ENCODE assay signal across 1 cellular context in the genomic region with DNA sequence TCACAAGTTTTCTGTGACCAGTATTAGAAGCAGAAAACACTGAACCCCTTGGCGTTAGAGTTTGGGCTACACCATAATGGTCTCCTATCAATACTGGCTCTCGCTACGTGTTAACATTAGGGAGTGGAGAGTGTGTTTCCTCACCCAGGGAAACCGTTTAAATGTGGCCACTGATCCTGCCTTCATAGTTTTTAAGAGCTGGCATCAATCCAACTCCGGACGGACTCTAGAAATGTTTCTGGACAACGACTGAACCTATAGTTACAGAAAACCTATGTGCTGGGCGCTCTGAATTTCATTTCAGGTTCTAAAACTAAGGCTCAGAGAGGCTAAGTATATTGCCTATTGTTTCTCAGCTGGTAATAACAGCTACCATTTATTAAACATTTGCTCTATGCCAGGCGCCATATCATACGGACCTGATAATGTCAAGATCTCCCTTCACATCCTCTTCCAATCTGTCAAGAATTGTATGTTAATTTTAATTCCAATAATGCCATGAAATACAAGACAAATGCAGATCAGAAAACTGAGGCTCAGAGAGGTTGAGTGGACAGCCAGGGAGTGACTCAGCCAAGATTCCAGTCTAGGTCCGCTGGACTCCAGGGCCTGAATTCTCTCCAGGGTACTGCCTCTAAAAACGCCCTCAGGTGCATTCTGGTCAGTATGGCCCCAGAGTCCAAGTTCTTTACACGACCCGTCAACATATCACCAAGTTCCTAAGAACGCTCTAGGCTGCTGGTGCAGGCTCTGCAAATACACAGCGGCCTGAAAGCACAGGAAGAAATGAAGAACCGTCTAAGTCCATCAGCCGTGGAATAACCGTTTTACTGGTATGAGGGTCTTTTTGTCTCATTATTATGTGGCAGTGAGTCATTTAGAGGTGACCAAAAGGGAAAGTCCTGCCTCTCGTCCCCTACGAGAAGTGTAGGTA.
TF ChIP-seq lines count a peak whose summit lies in the region.

No MANE protein-coding gene starts in this region.

TF ChIP-seq in K562, 482 proteins besides CTCF, POLR2A, EP300 and RAD21 (continued from another document and continues in another):
- TF ChIP-seq BRD9 (IDR thresholded peaks at IDR 0.05; ENCODE audit: low read depth, partially characterized antibody) (peak; percentile 100), NBN (IDR thresholded peaks at IDR 0.05; ENCODE audit: low read depth) (0 out of 2 replicates have a peak, but pooled peaks have one; percentile 40), FOXK1 (CRISPR knock-in tag; IDR thresholded peaks at IDR 0.05; ENCODE audit: borderline replicate concordance) (no peak), U2AF2 (optimal IDR thresholded peaks at IDR 0.05; ENCODE audit: low read depth, low read length) (no peak), HDAC1 (IDR thresholded peaks at IDR 0.05) (0 out of 4 replicates have a peak, but pooled peaks of 1 of the 2 experiments have one; percentile 29), BRD4 (IDR thresholded peaks at IDR 0.05) (no peak), NFIC (IDR thresholded peaks at IDR 0.05) (peak; percentile 96), ZNF24 (IDR thresholded peaks at IDR 0.05) (peak; percentile 57; the same call in 1 of the 2 replicates), RBM25 (IDR thresholded peaks at IDR 0.05; ENCODE audit: low read depth, low read length, severe bottlenecking) (peak; percentile 58), RFX1 (IDR thresholded peaks at IDR 0.05) (0 out of 2 replicates have a peak, but pooled peaks have one; percentile 19), FOXM1 (IDR thresholded peaks at IDR 0.05; ENCODE audit: low read depth) (peak; percentile 60; the same call in 1 of the 2 replicates), FOXM1 (CRISPR knock-in tag; IDR thresholded peaks at IDR 0.05; ENCODE audit: low read depth) (no peak), RNF2 (IDR thresholded peaks at IDR 0.05) (no peak), DPF2 (IDR thresholded peaks at IDR 0.05) (peak; percentile 51), MAFG (tag; conservative IDR thresholded peaks at IDR 0.05) (no peak; the same call in 1 of the 2 replicates), SMARCA5 (IDR thresholded peaks at IDR 0.05) (peak; percentile 77; the same call in 1 of the 2 replicates), ZNF707 (CRISPR knock-in tag; conservative IDR thresholded peaks at IDR 0.05) (no peak), ZSCAN29 (IDR thresholded peaks at IDR 0.05) (no peak), KDM1A (IDR thresholded peaks at IDR 0.05) (0 out of 4 replicates have a peak, but pooled peaks of 1 of the 2 experiments have one; percentile 18), RCOR1 (IDR thresholded peaks at IDR 0.05; ENCODE audit: borderline replicate concordance in 1 of 2, low read depth in 2 of 2, low read length in 2 of 2) (peak in 1 of 2 experiments; percentile 33; a peak in 1 of 4 replicates), NCOA1 (IDR thresholded peaks at IDR 0.05; ENCODE audit: low read depth) (0 out of 2 replicates have a peak, but pooled peaks have one; percentile 20), JUNB (CRISPR knock-in tag; conservative IDR thresholded peaks at IDR 0.05) (no peak), FOXA3 (CRISPR knock-in tag; conservative IDR thresholded peaks at IDR 0.05 in 1 of 2, IDR thresholded peaks at IDR 0.05 in 1 of 2) (0 out of 4 replicates have a peak, but pooled peaks of 1 of the 2 experiments have one; percentile 28), ZNF316 (IDR thresholded peaks at IDR 0.05) (0 out of 2 replicates have a peak, but pooled peaks have one; percentile 6), PTTG1 (tag; IDR thresholded peaks at IDR 0.05; ENCODE audit: low read depth) (0 out of 2 replicates have a peak, but pooled peaks have one; percentile 14), ZNF384 (IDR thresholded peaks at IDR 0.05; ENCODE audit: low read depth, low read length) (no peak), SMARCA4 (IDR thresholded peaks at IDR 0.05) (peak; percentile 39; the same call in 1 of the 2 replicates), HDGF (IDR thresholded peaks at IDR 0.05) (0 out of 2 replicates have a peak, but pooled peaks have one; percentile 29), ARID1B (IDR thresholded peaks at IDR 0.05) (0 out of 2 replicates have a peak, but pooled peaks have one; percentile 24), BCOR (IDR thresholded peaks at IDR 0.05) (peak; percentile 81; the same call in 1 of the 2 replicates), THRAP3 (IDR thresholded peaks at IDR 0.05; ENCODE audit: borderline replicate concordance) (no peak), NFRKB (IDR thresholded peaks at IDR 0.05; ENCODE audit: low read depth) (peak; percentile 25), ZNF561 (CRISPR knock-in tag; conservative IDR thresholded peaks at IDR 0.05) (no peak), BRCA1 (IDR thresholded peaks at IDR 0.05) (no peak), BRCA1 (CRISPR knock-in tag; IDR thresholded peaks at IDR 0.05) (no peak), ZNF583 (CRISPR knock-in tag; IDR thresholded peaks at IDR 0.05) (no peak)
- TF ChIP-seq, protein P1, sequence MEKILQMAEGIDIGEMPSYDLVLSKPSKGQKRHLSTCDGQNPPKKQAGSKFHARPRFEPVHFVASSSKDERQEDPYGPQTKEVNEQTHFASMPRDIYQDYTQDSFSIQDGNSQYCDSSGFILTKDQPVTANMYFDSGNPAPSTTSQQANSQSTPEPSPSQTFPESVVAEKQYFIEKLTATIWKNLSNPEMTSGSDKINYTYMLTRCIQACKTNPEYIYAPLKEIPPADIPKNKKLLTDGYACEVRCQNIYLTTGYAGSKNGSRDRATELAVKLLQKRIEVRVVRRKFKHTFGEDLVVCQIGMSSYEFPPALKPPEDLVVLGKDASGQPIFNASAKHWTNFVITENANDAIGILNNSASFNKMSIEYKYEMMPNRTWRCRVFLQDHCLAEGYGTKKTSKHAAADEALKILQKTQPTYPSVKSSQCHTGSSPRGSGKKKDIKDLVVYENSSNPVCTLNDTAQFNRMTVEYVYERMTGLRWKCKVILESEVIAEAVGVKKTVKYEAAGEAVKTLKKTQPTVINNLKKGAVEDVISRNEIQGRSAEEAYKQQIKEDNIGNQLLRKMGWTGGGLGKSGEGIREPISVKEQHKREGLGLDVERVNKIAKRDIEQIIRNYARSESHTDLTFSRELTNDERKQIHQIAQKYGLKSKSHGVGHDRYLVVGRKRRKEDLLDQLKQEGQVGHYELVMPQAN (IDR thresholded peaks at IDR 0.05; ENCODE audit: borderline replicate concordance), result 0 out of 2 replicates have a peak, but pooled peaks have one; percentile 33
- TF ChIP-seq, protein P2, sequence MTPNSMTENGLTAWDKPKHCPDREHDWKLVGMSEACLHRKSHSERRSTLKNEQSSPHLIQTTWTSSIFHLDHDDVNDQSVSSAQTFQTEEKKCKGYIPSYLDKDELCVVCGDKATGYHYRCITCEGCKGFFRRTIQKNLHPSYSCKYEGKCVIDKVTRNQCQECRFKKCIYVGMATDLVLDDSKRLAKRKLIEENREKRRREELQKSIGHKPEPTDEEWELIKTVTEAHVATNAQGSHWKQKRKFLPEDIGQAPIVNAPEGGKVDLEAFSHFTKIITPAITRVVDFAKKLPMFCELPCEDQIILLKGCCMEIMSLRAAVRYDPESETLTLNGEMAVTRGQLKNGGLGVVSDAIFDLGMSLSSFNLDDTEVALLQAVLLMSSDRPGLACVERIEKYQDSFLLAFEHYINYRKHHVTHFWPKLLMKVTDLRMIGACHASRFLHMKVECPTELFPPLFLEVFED (CRISPR knock-in tag; conservative IDR thresholded peaks at IDR 0.05), result no peak
- TF ChIP-seq, protein P3, sequence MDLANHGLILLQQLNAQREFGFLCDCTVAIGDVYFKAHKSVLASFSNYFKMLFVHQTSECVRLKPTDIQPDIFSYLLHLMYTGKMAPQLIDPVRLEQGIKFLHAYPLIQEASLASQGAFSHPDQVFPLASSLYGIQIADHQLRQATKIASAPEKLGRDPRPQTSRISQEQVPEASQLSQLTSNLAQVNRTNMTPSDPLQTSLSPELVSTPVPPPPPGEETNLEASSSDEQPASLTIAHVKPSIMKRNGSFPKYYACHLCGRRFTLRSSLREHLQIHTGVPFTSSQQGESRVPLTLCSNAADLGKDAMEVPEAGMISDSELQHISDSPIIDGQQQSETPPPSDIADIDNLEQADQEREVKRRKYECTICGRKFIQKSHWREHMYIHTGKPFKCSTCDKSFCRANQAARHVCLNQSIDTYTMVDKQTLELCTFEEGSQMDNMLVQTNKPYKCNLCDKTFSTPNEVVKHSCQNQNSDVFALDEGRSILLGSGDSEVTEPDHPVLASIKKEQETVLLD (IDR thresholded peaks at IDR 0.05), result 0 out of 2 replicates have a peak, but pooled peaks have one; percentile 24
- TF ChIP-seq, protein P4, sequence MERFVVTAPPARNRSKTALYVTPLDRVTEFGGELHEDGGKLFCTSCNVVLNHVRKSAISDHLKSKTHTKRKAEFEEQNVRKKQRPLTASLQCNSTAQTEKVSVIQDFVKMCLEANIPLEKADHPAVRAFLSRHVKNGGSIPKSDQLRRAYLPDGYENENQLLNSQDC (CRISPR knock-in tag; IDR thresholded peaks at IDR 0.05), result no peak
- TF ChIP-seq, protein P5, sequence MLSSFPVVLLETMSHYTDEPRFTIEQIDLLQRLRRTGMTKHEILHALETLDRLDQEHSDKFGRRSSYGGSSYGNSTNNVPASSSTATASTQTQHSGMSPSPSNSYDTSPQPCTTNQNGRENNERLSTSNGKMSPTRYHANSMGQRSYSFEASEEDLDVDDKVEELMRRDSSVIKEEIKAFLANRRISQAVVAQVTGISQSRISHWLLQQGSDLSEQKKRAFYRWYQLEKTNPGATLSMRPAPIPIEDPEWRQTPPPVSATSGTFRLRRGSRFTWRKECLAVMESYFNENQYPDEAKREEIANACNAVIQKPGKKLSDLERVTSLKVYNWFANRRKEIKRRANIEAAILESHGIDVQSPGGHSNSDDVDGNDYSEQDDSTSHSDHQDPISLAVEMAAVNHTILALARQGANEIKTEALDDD (IDR thresholded peaks at IDR 0.05), result no peak
- TF ChIP-seq, protein P6, sequence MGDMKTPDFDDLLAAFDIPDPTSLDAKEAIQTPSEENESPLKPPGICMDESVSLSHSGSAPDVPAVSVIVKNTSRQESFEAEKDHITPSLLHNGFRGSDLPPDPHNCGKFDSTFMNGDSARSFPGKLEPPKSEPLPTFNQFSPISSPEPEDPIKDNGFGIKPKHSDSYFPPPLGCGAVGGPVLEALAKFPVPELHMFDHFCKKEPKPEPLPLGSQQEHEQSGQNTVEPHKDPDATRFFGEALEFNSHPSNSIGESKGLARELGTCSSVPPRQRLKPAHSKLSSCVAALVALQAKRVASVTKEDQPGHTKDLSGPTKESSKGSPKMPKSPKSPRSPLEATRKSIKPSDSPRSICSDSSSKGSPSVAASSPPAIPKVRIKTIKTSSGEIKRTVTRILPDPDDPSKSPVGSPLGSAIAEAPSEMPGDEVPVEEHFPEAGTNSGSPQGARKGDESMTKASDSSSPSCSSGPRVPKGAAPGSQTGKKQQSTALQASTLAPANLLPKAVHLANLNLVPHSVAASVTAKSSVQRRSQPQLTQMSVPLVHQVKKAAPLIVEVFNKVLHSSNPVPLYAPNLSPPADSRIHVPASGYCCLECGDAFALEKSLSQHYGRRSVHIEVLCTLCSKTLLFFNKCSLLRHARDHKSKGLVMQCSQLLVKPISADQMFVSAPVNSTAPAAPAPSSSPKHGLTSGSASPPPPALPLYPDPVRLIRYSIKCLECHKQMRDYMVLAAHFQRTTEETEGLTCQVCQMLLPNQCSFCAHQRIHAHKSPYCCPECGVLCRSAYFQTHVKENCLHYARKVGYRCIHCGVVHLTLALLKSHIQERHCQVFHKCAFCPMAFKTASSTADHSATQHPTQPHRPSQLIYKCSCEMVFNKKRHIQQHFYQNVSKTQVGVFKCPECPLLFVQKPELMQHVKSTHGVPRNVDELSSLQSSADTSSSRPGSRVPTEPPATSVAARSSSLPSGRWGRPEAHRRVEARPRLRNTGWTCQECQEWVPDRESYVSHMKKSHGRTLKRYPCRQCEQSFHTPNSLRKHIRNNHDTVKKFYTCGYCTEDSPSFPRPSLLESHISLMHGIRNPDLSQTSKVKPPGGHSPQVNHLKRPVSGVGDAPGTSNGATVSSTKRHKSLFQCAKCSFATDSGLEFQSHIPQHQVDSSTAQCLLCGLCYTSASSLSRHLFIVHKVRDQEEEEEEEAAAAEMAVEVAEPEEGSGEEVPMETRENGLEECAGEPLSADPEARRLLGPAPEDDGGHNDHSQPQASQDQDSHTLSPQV (IDR thresholded peaks at IDR 0.05), result peak; percentile 18; the same call in 1 of the 2 replicates
- TF ChIP-seq, protein P7, sequence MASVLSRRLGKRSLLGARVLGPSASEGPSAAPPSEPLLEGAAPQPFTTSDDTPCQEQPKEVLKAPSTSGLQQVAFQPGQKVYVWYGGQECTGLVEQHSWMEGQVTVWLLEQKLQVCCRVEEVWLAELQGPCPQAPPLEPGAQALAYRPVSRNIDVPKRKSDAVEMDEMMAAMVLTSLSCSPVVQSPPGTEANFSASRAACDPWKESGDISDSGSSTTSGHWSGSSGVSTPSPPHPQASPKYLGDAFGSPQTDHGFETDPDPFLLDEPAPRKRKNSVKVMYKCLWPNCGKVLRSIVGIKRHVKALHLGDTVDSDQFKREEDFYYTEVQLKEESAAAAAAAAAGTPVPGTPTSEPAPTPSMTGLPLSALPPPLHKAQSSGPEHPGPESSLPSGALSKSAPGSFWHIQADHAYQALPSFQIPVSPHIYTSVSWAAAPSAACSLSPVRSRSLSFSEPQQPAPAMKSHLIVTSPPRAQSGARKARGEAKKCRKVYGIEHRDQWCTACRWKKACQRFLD (CRISPR knock-in tag; IDR thresholded peaks at IDR 0.05), result 0 out of 2 replicates have a peak, but pooled peaks have one; percentile 44
- TF ChIP-seq, protein P8, sequence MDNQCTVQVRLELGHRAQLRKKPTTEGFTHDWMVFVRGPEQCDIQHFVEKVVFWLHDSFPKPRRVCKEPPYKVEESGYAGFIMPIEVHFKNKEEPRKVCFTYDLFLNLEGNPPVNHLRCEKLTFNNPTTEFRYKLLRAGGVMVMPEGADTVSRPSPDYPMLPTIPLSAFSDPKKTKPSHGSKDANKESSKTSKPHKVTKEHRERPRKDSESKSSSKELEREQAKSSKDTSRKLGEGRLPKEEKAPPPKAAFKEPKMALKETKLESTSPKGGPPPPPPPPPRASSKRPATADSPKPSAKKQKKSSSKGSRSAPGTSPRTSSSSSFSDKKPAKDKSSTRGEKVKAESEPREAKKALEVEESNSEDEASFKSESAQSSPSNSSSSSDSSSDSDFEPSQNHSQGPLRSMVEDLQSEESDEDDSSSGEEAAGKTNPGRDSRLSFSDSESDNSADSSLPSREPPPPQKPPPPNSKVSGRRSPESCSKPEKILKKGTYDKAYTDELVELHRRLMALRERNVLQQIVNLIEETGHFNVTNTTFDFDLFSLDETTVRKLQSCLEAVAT (IDR thresholded peaks at IDR 0.05), result peak in 1 of 2 experiments; percentile 64; a peak in 2 of 4 replicates
- TF ChIP-seq, protein P9, sequence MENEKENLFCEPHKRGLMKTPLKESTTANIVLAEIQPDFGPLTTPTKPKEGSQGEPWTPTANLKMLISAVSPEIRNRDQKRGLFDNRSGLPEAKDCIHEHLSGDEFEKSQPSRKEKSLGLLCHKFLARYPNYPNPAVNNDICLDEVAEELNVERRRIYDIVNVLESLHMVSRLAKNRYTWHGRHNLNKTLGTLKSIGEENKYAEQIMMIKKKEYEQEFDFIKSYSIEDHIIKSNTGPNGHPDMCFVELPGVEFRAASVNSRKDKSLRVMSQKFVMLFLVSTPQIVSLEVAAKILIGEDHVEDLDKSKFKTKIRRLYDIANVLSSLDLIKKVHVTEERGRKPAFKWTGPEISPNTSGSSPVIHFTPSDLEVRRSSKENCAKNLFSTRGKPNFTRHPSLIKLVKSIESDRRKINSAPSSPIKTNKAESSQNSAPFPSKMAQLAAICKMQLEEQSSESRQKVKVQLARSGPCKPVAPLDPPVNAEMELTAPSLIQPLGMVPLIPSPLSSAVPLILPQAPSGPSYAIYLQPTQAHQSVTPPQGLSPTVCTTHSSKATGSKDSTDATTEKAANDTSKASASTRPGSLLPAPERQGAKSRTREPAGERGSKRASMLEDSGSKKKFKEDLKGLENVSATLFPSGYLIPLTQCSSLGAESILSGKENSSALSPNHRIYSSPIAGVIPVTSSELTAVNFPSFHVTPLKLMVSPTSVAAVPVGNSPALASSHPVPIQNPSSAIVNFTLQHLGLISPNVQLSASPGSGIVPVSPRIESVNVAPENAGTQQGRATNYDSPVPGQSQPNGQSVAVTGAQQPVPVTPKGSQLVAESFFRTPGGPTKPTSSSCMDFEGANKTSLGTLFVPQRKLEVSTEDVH (IDR thresholded peaks at IDR 0.05; ENCODE audit: low read depth, partially characterized antibody), result peak; percentile 36
